ENCODE assay signal across 34 cellular contexts in the genomic region with DNA sequence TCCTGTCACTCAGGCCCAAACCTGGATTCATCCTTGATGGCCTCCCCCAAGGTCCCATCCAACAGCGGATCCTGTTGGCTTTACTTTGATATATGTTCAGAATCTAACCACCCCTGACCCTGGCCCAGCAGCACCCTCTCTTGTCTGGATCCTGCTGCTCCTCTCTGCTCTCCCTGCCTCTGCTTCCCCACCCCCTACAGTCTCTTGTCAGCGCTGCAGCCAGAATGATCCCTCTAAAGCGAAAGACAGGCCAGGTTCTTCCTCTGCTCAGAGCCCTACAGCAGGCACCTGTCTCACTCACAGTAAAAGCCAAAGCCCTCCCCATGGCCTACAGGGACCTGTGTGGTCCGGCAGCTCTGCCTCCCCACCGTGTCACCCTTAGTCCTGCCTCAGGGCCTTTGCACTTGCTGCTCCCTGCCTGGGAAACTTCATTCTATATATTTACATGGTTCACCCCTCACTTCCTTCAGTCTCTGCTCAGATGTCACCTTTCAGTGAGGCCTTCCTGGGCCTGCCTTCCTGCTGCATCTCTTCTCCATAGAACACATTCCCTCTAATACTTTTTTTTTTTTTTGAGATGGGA. TPM values are rescaled to one million over a fixed set of nuclear protein-coding genes. Genes with fewer than 3 reads are reported as not detected.
DNase-seq lines count a peak whose midpoint lies in the region; TF ChIP-seq lines count a peak whose summit lies in the region.
"Had no signal": no experiment of that assay in that cellular context is flagged by ENCODE, and none has a peak within 500 bp of the region (broad histone marks: within the 10 kb centered on the region; RNA-seq: fewer than 3 reads in every experiment).

No MANE protein-coding gene starts in this region.

- no peaks in the 10 kb centered on the region for H3K36me3 Mint-ChIP-seq in neural crest cell (ENCODE audit: low read depth)
- H3K36me3 Mint-ChIP-seq in activated T-helper 2 cell treated with anti-CD3 and anti-CD28 coated beads, Interferon-gamma antibody, Interleukin-2, Interleukin-4, amounts not matched to agents 10 μg/mL and 5 μg/mL and 100 μg/mL, durations not matched to agents 14 hours and 24 hours and 36 hours (ENCODE audit: low read depth): peaks cover 34% of the 10 kb centered on the region
- H3K36me3 Mint-ChIP-seq: CD14-positive monocyte had no signal

- peaks cover 3% of the 10 kb centered on the region for H3K9me3 Mint-ChIP-seq in neural crest cell
- peaks cover 3% of the 10 kb centered on the region for H3K9me3 Mint-ChIP-seq in activated T-helper 2 cell treated with anti-CD3 and anti-CD28 coated beads, Interferon-gamma antibody, Interleukin-2, Interleukin-4, amounts not matched to agents 10 μg/mL and 5 μg/mL and 100 μg/mL, durations not matched to agents 14 hours and 24 hours and 36 hours

- no peak for TF ChIP-seq POLR2A in vagina (IDR thresholded peaks at IDR 0.05)

- POLR2A ChIA-PET in HEK293 (lab: Yijun Ruan, JAX): no interaction called here

- H3K4me3 Mint-ChIP-seq in neural crest cell: no peak overlapping the region
- no peak overlapping the region for H3K4me3 Mint-ChIP-seq in activated T-helper 2 cell treated with anti-CD3 and anti-CD28 coated beads, Interferon-gamma antibody, Interleukin-2, Interleukin-4, amounts not matched to agents 10 μg/mL and 5 μg/mL and 100 μg/mL, durations not matched to agents 14 hours and 24 hours and 36 hours (ENCODE audit: low read depth)
- H3K4me3 Mint-ChIP-seq: CD14-positive monocyte; neural progenitor cell; stimulated activated naive CD8-positive, alpha-beta T cell treated with anti-CD3 and anti-CD28 coated beads, Interleukin-15, Interleukin-2, amounts not matched to agents 100 ng/mL and 50 ng/mL, for 24 hours had no signal

- peak; percentile 11 for DNase-seq in NCI-H82 (lab: John Stamatoyannopoulos, UW)
- DNase-seq in NCI-H82 treated with DMSO at 0.1 percent for 48 hours (lab: John Stamatoyannopoulos, UW; ENCODE audit: unreplicated experiment): no peak
- DNase-seq in ascending aorta (ENCODE audit: low spot score in 2 of 2): no peak
- DNase-seq in neural crest cell (ENCODE audit: low read depth, low spot score): no peak
- DNase-seq in activated T-helper 2 cell treated with anti-CD3 and anti-CD28 coated beads, Interferon-gamma antibody, Interleukin-2, Interleukin-4, amounts not matched to agents 10 μg/mL and 5 μg/mL and 100 μg/mL, durations not matched to agents 14 hours and 24 hours and 36 hours (ENCODE audit: low spot score): no peak
- DNase-seq in dedifferentiated amniotic fluid mesenchymal stem cell (ENCODE audit: extremely low spot score): no peak
- no peak for DNase-seq in vagina (ENCODE audit: extremely low spot score in 2 of 2)
- DNase-seq: 8988T; activated CD4-positive, alpha-beta T cell treated with anti-CD3 and anti-CD28 coated beads, Interleukin-2, amount 50 U/mL, for 4 hours; activated naive CD4-positive, alpha-beta T cell; activated T-cell treated with anti-CD3 and anti-CD28 coated beads, Interleukin-2, amount 50 U/mL, for 48 hours; adrenal gland; body of pancreas; DMS79; GDM1; hippocampal formation; Kasumi-1; NCI-H1436; NCI-H2081 treated with DMSO at 0.1 percent for 48 hours; NCI-H345; NCI-H748 treated with DMSO at 0.1 percent for 48 hours; posterior cingulate gyrus; RPMI8226; stimulated activated CD4-positive, alpha-beta T cell treated with anti-CD3 and anti-CD28 coated beads, Interleukin-1b, Interleukin-23, amount 100 ng/mL, for 48 hours; T-helper 1 cell; testis had no signal

- H3K4me1 ChIP-seq in HEK293 (ENCODE audit: control insufficient read depth, insufficient read depth, low read length) (no peaks in the 10 kb centered on the region), ascending aorta (peaks cover 3 to 6% of the 10 kb centered on the region in 2 donors), vagina (no peaks in the 10 kb centered on the region)
- H3K4me1 ChIP-seq: adrenal gland, body of pancreas, Caco-2, neural progenitor cell, right atrium auricular region, SJSA1, testis had no signal

- H3K9me3 ChIP-seq in HEK293 (ENCODE audit: control insufficient read depth, insufficient read depth, low read depth, low read length): no peaks in the 10 kb centered on the region
- H3K9me3 ChIP-seq in ascending aorta: no peaks in the 10 kb centered on the region
- no peaks in the 10 kb centered on the region for H3K9me3 ChIP-seq in vagina
- H3K9me3 ChIP-seq: adrenal gland, body of pancreas, right atrium auricular region, SJSA1, testis had no signal

- no peak overlapping the region for H3K4me3 ChIP-seq in HEK293 (ENCODE audit: low read depth, low read length)
- no peak overlapping the region for H3K4me3 ChIP-seq in ascending aorta
- no peak overlapping the region for H3K4me3 ChIP-seq in vagina
- H3K4me3 ChIP-seq: adrenal gland, body of pancreas, neural progenitor cell, right atrium auricular region, SJSA1, testis had no signal

- no peaks in the 10 kb centered on the region for H3K27me3 Mint-ChIP-seq in neural crest cell (ENCODE audit: low read depth)
- H3K27me3 Mint-ChIP-seq in activated T-helper 2 cell treated with anti-CD3 and anti-CD28 coated beads, Interferon-gamma antibody, Interleukin-2, Interleukin-4, amounts not matched to agents 10 μg/mL and 5 μg/mL and 100 μg/mL, durations not matched to agents 14 hours and 24 hours and 36 hours (ENCODE audit: low read depth): no peaks in the 10 kb centered on the region

- intact Hi-C loops in ascending aorta (cut with DNase I): no loop called here
- intact Hi-C loops in activated T-helper 2 cell treated with anti-CD3 and anti-CD28 coated beads, Interferon-gamma antibody, Interleukin-2, Interleukin-4, amounts not matched to agents 10 μg/mL and 5 μg/mL and 100 μg/mL, durations not matched to agents 14 hours and 24 hours and 36 hours (cut with micrococcal nuclease): no loop called here
- intact Hi-C loops in vagina (cut with DNase I): no loop called here

- no peaks in the 10 kb centered on the region for H3K36me3 ChIP-seq in HEK293 (ENCODE audit: control insufficient read depth in 2 of 2, insufficient read depth in 1 of 2, low read length in 2 of 2)
- peaks cover 70 to 74% of the 10 kb centered on the region in 2 donors for H3K36me3 ChIP-seq in ascending aorta
- H3K36me3 ChIP-seq in vagina: no peaks in the 10 kb centered on the region
- H3K36me3 ChIP-seq: adrenal gland, neural progenitor cell, SJSA1 had no signal

- H3K27ac ChIP-seq in HEK293 (ENCODE audit: extremely low read depth, low read depth, low read length): no peak overlapping the region
- peak overlapping the region; percentile 40 to 60 for H3K27ac ChIP-seq in ascending aorta
- H3K27ac ChIP-seq in vagina: no peak overlapping the region
- H3K27ac ChIP-seq: adrenal gland, body of pancreas, neural progenitor cell, right atrium auricular region, SJSA1, testis had no signal

- TF ChIP-seq CTCF in HEK293 (tag by site-specific recombination; IDR thresholded peaks at IDR 0.05) (0 out of 2 replicates have a peak, but pooled peaks have one; percentile 29), ascending aorta (IDR thresholded peaks at IDR 0.05) (no peak), neural crest cell (conservative IDR thresholded peaks at IDR 0.05) (peak; percentile 17), vagina (IDR thresholded peaks at IDR 0.05) (no peak)

- H3K27me3 ChIP-seq in ascending aorta (no peaks in the 10 kb centered on the region), vagina (no peaks in the 10 kb centered on the region)
- H3K27me3 ChIP-seq: adrenal gland, body of pancreas, neural progenitor cell, right atrium auricular region, SJSA1, testis had no signal

- H3K27ac Mint-ChIP-seq in neural crest cell (ENCODE audit: unreplicated experiment): no peak overlapping the region
- H3K27ac Mint-ChIP-seq in activated T-helper 2 cell treated with anti-CD3 and anti-CD28 coated beads, Interferon-gamma antibody, Interleukin-2, Interleukin-4, amounts not matched to agents 10 μg/mL and 5 μg/mL and 100 μg/mL, durations not matched to agents 14 hours and 24 hours and 36 hours: no peak overlapping the region
- H3K27ac Mint-ChIP-seq: CD14-positive monocyte; neural progenitor cell; stimulated activated naive CD8-positive, alpha-beta T cell treated with anti-CD3 and anti-CD28 coated beads, Interleukin-15, Interleukin-2, amounts not matched to agents 100 ng/mL and 50 ng/mL, for 24 hours had no signal

- CTCF ChIA-PET in HEK293 (lab: Yijun Ruan, JAX): interaction anchor here (0.6 to 2.4 kb wide), 3 partner anchors 13 to 396 kb away, joined by 3 to 10 read pairs (median 3); no protein-coding TSS in a partner anchor

- peaks cover 8% of the 10 kb centered on the region for H3K4me1 Mint-ChIP-seq in neural crest cell
- no peaks in the 10 kb centered on the region for H3K4me1 Mint-ChIP-seq in activated T-helper 2 cell treated with anti-CD3 and anti-CD28 coated beads, Interferon-gamma antibody, Interleukin-2, Interleukin-4, amounts not matched to agents 10 μg/mL and 5 μg/mL and 100 μg/mL, durations not matched to agents 14 hours and 24 hours and 36 hours (ENCODE audit: low read depth)
- H3K4me1 Mint-ChIP-seq: CD14-positive monocyte had no signal

TF ChIP-seq in HEK293, 187 proteins besides CTCF, POLR2A, EP300 and RAD21:
- peak; percentile 93 for TF ChIP-seq ZNF623 (tag by site-specific recombination; IDR thresholded peaks at IDR 0.05)
- no peak for TF ChIP-seq ZNF510 (tag by site-specific recombination; IDR thresholded peaks at IDR 0.05; ENCODE audit: insufficient replicate concordance)

RNA-seq across cellular contexts. Expression of a gene that starts 37.4 kb away (rescaled TPM):
- total RNA-seq in ascending aorta (not detected), neural crest cell (1.6 and 2.8 TPM in 2 replicates), vagina (2.0 TPM)
- 0.05 TPM in 1 of 2 replicates, not detected in the other for total RNA-seq in activated T-helper 2 cell treated with anti-CD3 and anti-CD28 coated beads, Interferon-gamma antibody, Interleukin-2, Interleukin-4, amounts not matched to agents 10 μg/mL and 5 μg/mL and 100 μg/mL, durations not matched to agents 14 hours and 24 hours and 36 hours
- total RNA-seq: endothelial cell of umbilical vein had no signal

RNA-seq across cellular contexts. Expression of a gene that starts 48.1 kb away (rescaled TPM):
- total RNA-seq in ascending aorta: 288 TPM
- total RNA-seq in neural crest cell: 7.1 and 9.8 TPM in 2 replicates
- 31.0 and 31.3 TPM in 2 replicates for total RNA-seq in activated T-helper 2 cell treated with anti-CD3 and anti-CD28 coated beads, Interferon-gamma antibody, Interleukin-2, Interleukin-4, amounts not matched to agents 10 μg/mL and 5 μg/mL and 100 μg/mL, durations not matched to agents 14 hours and 24 hours and 36 hours
- 51.1 TPM for total RNA-seq in vagina
- total RNA-seq: SJSA1 had no signal

Comparison
In these comparisons a context has a peak if more than half of its experiments do, and no peak if none do; other contexts are left out.
1. H3K27ac ChIP-seq: peak in ascending aorta (2 of 2); none in HEK293 (single experiment) and vagina (single experiment).
2. CTCF ChIP-seq: peak in HEK293 (single experiment) and neural crest cell (single experiment); none in ascending aorta (0 of 3) and vagina (0 of 3).